ENCODE assay signal across 8 cellular contexts in the genomic region with DNA sequence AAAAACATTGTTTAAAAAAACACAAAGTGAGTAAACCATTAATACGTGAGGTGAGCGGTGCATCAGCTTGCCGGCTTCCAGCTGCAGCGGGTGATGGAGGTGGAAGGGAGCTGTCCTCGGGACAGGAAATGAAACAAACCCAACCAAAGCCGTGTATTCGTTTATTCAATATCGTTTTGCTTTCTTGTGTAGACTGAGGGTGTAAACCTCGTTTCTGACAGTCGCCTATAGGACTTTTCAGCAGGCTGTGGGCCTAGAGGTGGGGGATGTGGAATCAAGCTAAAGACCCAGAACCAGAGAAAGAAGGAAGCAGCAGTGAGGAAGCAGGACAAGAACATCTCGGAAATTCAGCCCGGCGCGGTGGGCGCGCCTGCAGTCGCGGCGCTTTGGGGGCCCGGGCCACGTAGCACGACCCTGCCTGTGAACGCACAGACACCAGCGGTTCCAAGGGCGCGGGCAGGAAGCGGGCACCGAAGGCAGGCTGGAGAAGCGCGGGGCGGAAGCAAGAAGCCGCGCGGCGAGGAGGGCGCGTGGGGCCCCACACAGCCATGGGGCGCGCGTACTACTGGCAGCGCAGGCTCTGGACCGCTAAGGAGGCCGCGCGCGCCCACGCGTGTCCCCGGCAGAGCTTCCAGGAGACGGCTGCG. TPM values are rescaled to one million over a fixed set of nuclear protein-coding genes. Genes with fewer than 3 reads are reported as not detected.
DNase-seq lines count a peak whose midpoint lies in the region; ATAC-seq, FAIRE-seq and TF ChIP-seq lines count a peak whose summit lies in the region.

No MANE protein-coding gene starts in this region.

- ATAC-seq in GM19463 (IDR thresholded peaks at IDR 0.05; ENCODE audit: unreplicated experiment), result peak; percentile 29
- peak; percentile 64 for ATAC-seq in GM12878
- ATAC-seq in HepG2, result no peak; the same call in 1 of the 3 replicates
- ATAC-seq in stimulated activated memory B cell treated with anti-CD40 and anti-IgM and Interleukin-4, amounts not matched to agents 10 μg/mL and 1 μg/mL and 100 μg/mL, for 72 hours, result peak; percentile 61

- peak overlapping the region; percentile 81 for H3K4me3 Mint-ChIP-seq in stimulated activated memory B cell treated with anti-CD40 and anti-IgM and Interleukin-4, amounts not matched to agents 10 μg/mL and 1 μg/mL and 100 μg/mL, for 72 hours

- no peak for FAIRE-seq in GM12878 (lab: Jason Lieb, UNC)
- no peak for FAIRE-seq in HepG2 (lab: Jason Lieb, UNC)

- intact Hi-C loops in GM12878 (cut with micrococcal nuclease; ENCODE audit: unreplicated experiment), result loop anchor here (2.0 to 10.0 kb wide), 2 partner anchors 88 to 176 kb away; no protein-coding TSS in a partner anchor
- intact Hi-C loops in HepG2 (cut with micrococcal nuclease; ENCODE audit: unreplicated experiment), result no loop called here

- peak overlapping the region; percentile 58 for H3K9ac ChIP-seq in GM12878 (ENCODE audit: control insufficient read depth, insufficient read depth, low read length)
- H3K9ac ChIP-seq in HepG2 (ENCODE audit: insufficient read depth, low read depth, low read length), result peak overlapping the region; percentile 90

- peaks cover 29% of the 10 kb centered on the region for H3K36me3 Mint-ChIP-seq in stimulated activated memory B cell treated with anti-CD40 and anti-IgM and Interleukin-4, amounts not matched to agents 10 μg/mL and 1 μg/mL and 100 μg/mL, for 72 hours

- 60% methylated on average over 42 of the region's 51 CpGs for WGBS in GM12878 (ENCODE audit: insufficient coverage, insufficient replicate concordance, low lambda C conversion rate, missing lambda C conversion rate)
- WGBS in HepG2 (ENCODE audit: low lambda C conversion rate), result 93% methylated on average over 40 of the region's 51 CpGs

- H3K27ac ChIP-seq in GM12878 (ENCODE audit: control insufficient read depth, insufficient read depth) (peak overlapping the region; percentile 65), HepG2 (ENCODE audit: extremely low read length, insufficient read depth, low read length) (peak overlapping the region; percentile 76)

- TF ChIP-seq CTCF in BJ (IDR thresholded peaks at IDR 0.05; ENCODE audit: insufficient read depth, low read depth, low read length) (no peak), GM12878 (IDR thresholded peaks at IDR 0.05 in 2 of 3, conservative IDR thresholded peaks at IDR 0.05 in 1 of 3; ENCODE audit: control insufficient read depth in 2 of 3, extremely low read depth in 1 of 3, insufficient read depth in 1 of 3, low read depth in 3 of 3, low read length in 3 of 3) (no peak), HepG2 (CRISPR knock-in tag; IDR thresholded peaks at IDR 0.05) (no peak)

- in situ Hi-C loops in GM12878 (cut with MboI), result no loop called here
- in situ Hi-C loops in HepG2 (cut with HindIII; ENCODE audit: extremely low pct_ligation_motif_present, low pct_unique_long_range_greater_than_20kb), result no loop called here

- no peak for DNase-seq in BJ (ENCODE audit: low read depth)
- peak; percentile 49 for DNase-seq in MV-4-11 (lab: John Stamatoyannopoulos, UW)
- peak; percentile 11 for DNase-seq in GM12878 (ENCODE audit: low read depth, low spot score)
- no peak for DNase-seq in HepG2 (ENCODE audit: low spot score)
- no peak for DNase-seq in LoVo (ENCODE audit: low spot score)
- DNase-seq in H4 (ENCODE audit: low spot score), result no peak

- TF ChIP-seq RAD21 in GM12878 (IDR thresholded peaks at IDR 0.05; ENCODE audit: insufficient read depth, low read depth, low read length) (no peak), HepG2 (CRISPR knock-in tag; IDR thresholded peaks at IDR 0.05) (no peak)

- H3K79me2 ChIP-seq in GM12878 (ENCODE audit: control insufficient read depth, insufficient read depth, low read length) (peaks cover 23% of the 10 kb centered on the region), HepG2 (ENCODE audit: insufficient read depth, low read length) (peaks cover 20% of the 10 kb centered on the region)

- H3K36me3 ChIP-seq in BJ (ENCODE audit: control insufficient read depth, insufficient read depth, low read length) (no peaks in the 10 kb centered on the region), GM12878 (ENCODE audit: control insufficient read depth in 2 of 2, insufficient read depth in 2 of 2, low read length in 1 of 2) (no peaks in the 10 kb centered on the region), HepG2 (replicated peaks in 1 of 2; ENCODE audit: control insufficient read depth in 1 of 2, insufficient read depth in 2 of 2, low read length in 2 of 2) (no peaks in the 10 kb centered on the region)

- H3K27me3 Mint-ChIP-seq in stimulated activated memory B cell treated with anti-CD40 and anti-IgM and Interleukin-4, amounts not matched to agents 10 μg/mL and 1 μg/mL and 100 μg/mL, for 72 hours, result no peaks in the 10 kb centered on the region

- POLR2A ChIA-PET in BJ (lab: Charles Lee), result no interaction called here
- POLR2A ChIA-PET in GM12878 (lab: Charles Lee), result no interaction called here
- POLR2A ChIA-PET in HepG2 (lab: Yijun Ruan, JAX), result no interaction called here

- TF ChIP-seq POLR2A in GM12878 (IDR thresholded peaks at IDR 0.05; ENCODE audit: low read depth, low read length) (no peak), HepG2 (IDR thresholded peaks at IDR 0.05; ENCODE audit: insufficient read depth in 1 of 2, low read depth in 2 of 2, low read length in 2 of 2) (no peak)

- H3K4me3 ChIP-seq in BJ (ENCODE audit: low read depth, low read length) (peak overlapping the region; percentile 67), GM12878 (peak overlapping the region; percentile 80), HepG2 (replicated peaks in 1 of 3; ENCODE audit: insufficient read depth in 1 of 3, low read depth in 2 of 3, low read length in 3 of 3) (peak overlapping the region in 2 of 3 experiments; percentile 79 to 82; a peak in 4 of 6 replicates)

- peak overlapping the region; percentile 86 for H3K27ac Mint-ChIP-seq in stimulated activated memory B cell treated with anti-CD40 and anti-IgM and Interleukin-4, amounts not matched to agents 10 μg/mL and 1 μg/mL and 100 μg/mL, for 72 hours

- BruUV-seq in GM12878 (replicated peaks; lab: Mats Ljungman, UMichigan), result TSS peak; percentile 92
- no TSS peak for BruUV-seq in HepG2 (replicated peaks; lab: Mats Ljungman, UMichigan)

- RAD21 ChIA-PET in GM12878 (lab: Charles Lee; ENCODE audit: unreplicated experiment), result interaction anchor here (1.1 to 1.2 kb wide), 2 partner anchors 11 to 88 kb away, joined by 3 read pairs; no protein-coding TSS in a partner anchor

- peaks cover 23% of the 10 kb centered on the region for H3K9me3 Mint-ChIP-seq in stimulated activated memory B cell treated with anti-CD40 and anti-IgM and Interleukin-4, amounts not matched to agents 10 μg/mL and 1 μg/mL and 100 μg/mL, for 72 hours

- H3K4me2 ChIP-seq in GM12878 (ENCODE audit: control insufficient read depth, insufficient read depth) (peak overlapping the region; percentile 72), HepG2 (ENCODE audit: low read depth, low read length) (peak overlapping the region; percentile 38)

- TF ChIP-seq EP300 in GM12878 (IDR thresholded peaks at IDR 0.05; ENCODE audit: borderline replicate concordance in 1 of 2, control insufficient read depth in 1 of 2, low read depth in 2 of 2, low read length in 2 of 2) (no peak), HepG2 (IDR thresholded peaks at IDR 0.05; ENCODE audit: low read depth in 2 of 2, low read length in 2 of 2) (no peak), HepG2 (CRISPR knock-in tag; IDR thresholded peaks at IDR 0.05; ENCODE audit: borderline replicate concordance) (no peak)

- CTCF ChIA-PET in BJ (lab: Yijun Ruan, JAX) (no interaction called here), GM12878 (lab: Yijun Ruan, JAX) (no interaction called here), HepG2 (lab: Yijun Ruan, JAX; ENCODE audit: low intra/inter-chr PET ratio, low total read pairs) (no interaction called here)

- H4K20me1 ChIP-seq in GM12878 (ENCODE audit: control insufficient read depth, insufficient read depth) (no peaks in the 10 kb centered on the region), HepG2 (ENCODE audit: insufficient read depth, low read length) (no peaks in the 10 kb centered on the region)

- no peaks in the 10 kb centered on the region for H3K27me3 ChIP-seq in BJ (ENCODE audit: control insufficient read depth, insufficient read depth, low read length)
- H3K27me3 ChIP-seq in GM12878 (replicated peaks in 1 of 2; ENCODE audit: control insufficient read depth in 2 of 2, insufficient read depth in 2 of 2, low read length in 1 of 2), result no peaks in the 10 kb centered on the region
- no peaks in the 10 kb centered on the region; a peak in 1 of 5 replicates for H3K27me3 ChIP-seq in HepG2 (ENCODE audit: control insufficient read depth in 1 of 2, insufficient read depth in 2 of 2, low read length in 2 of 2)

- SMC1A ChIA-PET in GM12878 (lab: Charles Lee; ENCODE audit: uncharacterized antibody, unreplicated experiment), result interaction anchor here (0.6 to 1.5 kb wide), 2 partner anchors 89 to 300 kb away, joined by 3 to 4 read pairs; no protein-coding TSS in a partner anchor

- H3K9me3 ChIP-seq in GM12878 (replicated peaks; ENCODE audit: control insufficient read depth, insufficient read depth, low read length) (no peaks in the 10 kb centered on the region; the same call in none of the 3 replicates), HepG2 (ENCODE audit: low read length) (no peaks in the 10 kb centered on the region)

- H3K4me1 ChIP-seq in GM12878 (ENCODE audit: control insufficient read depth, insufficient read depth, low read length), result no peaks in the 10 kb centered on the region; the same call in 1 of the 2 replicates
- H3K4me1 ChIP-seq in HepG2 (ENCODE audit: insufficient read depth, low read length), result peaks cover 30% of the 10 kb centered on the region

- peaks cover 29% of the 10 kb centered on the region for H3K4me1 Mint-ChIP-seq in stimulated activated memory B cell treated with anti-CD40 and anti-IgM and Interleukin-4, amounts not matched to agents 10 μg/mL and 1 μg/mL and 100 μg/mL, for 72 hours

- H2AFZ ChIP-seq in GM12878 (ENCODE audit: control insufficient read depth, low read depth, low read length) (peak overlapping the region; percentile 89), HepG2 (ENCODE audit: low read length) (peak overlapping the region; percentile 70)

RNA-seq across cellular contexts. Expression of gene ATP9B, which starts 0.8 kb away (rescaled TPM):
- 16.3 and 17.4 TPM in 2 replicates for polyA plus RNA-seq in BJ (2011; rRNA removed)
- polyA minus RNA-seq in BJ (2011; rRNA and poly(A)+ RNA removed), result 30.6 and 43.1 TPM in 2 replicates
- 228 and 238 TPM in 2 replicates for total RNA-seq in GM12878 (2013; cell fraction: nucleolus; rRNA removed)
- 16.2 and 17.0 TPM in 2 replicates for total RNA-seq in GM12878 (2014; rRNA removed)
- total RNA-seq in GM12878 (2014; rRNA removed; fragmentation: Illumina TruSeq; extraction: Trizol), result 14.9 and 17.7 TPM in 2 replicates
- total RNA-seq in GM12878 (2021), result 15.5 and 17.7 TPM in 2 replicates
- 6.6 TPM for polyA plus RNA-seq in GM12878 (2011; ENCODE audit: low read depth)
- 18.8 and 20.7 TPM in 2 replicates for polyA plus RNA-seq in GM12878 (2011; rRNA removed)
- 16.4 and 20.4 TPM in 2 replicates for polyA plus RNA-seq in GM12878 (2011; cell fraction: cytosol; rRNA removed)
- 44.6 and 54.6 TPM in 2 replicates for polyA plus RNA-seq in GM12878 (2011; cell fraction: nucleus; rRNA removed)
- 8.1 and 11.9 TPM in 2 replicates for polyA plus RNA-seq in GM12878 (2012)
- polyA plus RNA-seq in GM12878 (2014; fragmentation: Illumina TruSeq; extraction: Trizol), result 10.6 and 11.1 TPM in 2 replicates
- polyA plus RNA-seq in GM12878 (2014; fragmentation: Nextera tagmentation; extraction: Ambion mirVana), result 1 to 10 TPM in 1 of 2 experiments, under 1 TPM in 1; 0.74 to 1.1 TPM
- 13.0 and 15.1 TPM in 2 replicates for polyA plus RNA-seq in GM12878 (2014; rRNA removed)
- polyA plus RNA-seq in GM12878 (2016; fragmentation: Nextera tagmentation; extraction: Ambion mirVana), result 10 to 100 TPM; 11.7 to 12.7 TPM
- polyA minus RNA-seq in GM12878 (2011; rRNA and poly(A)+ RNA removed), result 67.8 and 90.8 TPM in 2 replicates
- 9.2 and 13.3 TPM in 2 replicates for polyA minus RNA-seq in GM12878 (2011; cell fraction: cytosol; rRNA and poly(A)+ RNA removed)
- polyA minus RNA-seq in GM12878 (2011; cell fraction: nucleus; rRNA and poly(A)+ RNA removed), result 104 and 178 TPM in 2 replicates
- 4.3 and 10.8 TPM in 2 replicates for total RNA-seq in HepG2 (2016; rRNA removed; fragmentation: Illumina TruSeq; extraction: Trizol)
- 19.2 and 23.0 TPM in 2 replicates for total RNA-seq in HepG2 (2016; cell fraction: cytosol; rRNA removed; fragmentation: Illumina TruSeq; extraction: Trizol; ENCODE audit: low read depth)
- total RNA-seq in HepG2 (2016; cell fraction: insoluble cytoplasmic fraction; rRNA removed; fragmentation: Illumina TruSeq; extraction: Trizol), result 4.0 and 10.9 TPM in 2 replicates
- total RNA-seq in HepG2 (2016; cell fraction: membrane; rRNA removed; fragmentation: Illumina TruSeq; extraction: Trizol), result 7.6 and 9.0 TPM in 2 replicates
- total RNA-seq in HepG2 (2016; cell fraction: nucleus; rRNA removed; fragmentation: Illumina TruSeq; extraction: Trizol), result 31.4 and 36.1 TPM in 2 replicates
- polyA plus RNA-seq in HepG2 (2011; rRNA removed), result 10.7 and 11.3 TPM in 2 replicates
- 8.3 and 9.2 TPM in 2 replicates for polyA plus RNA-seq in HepG2 (2011; cell fraction: cytosol; rRNA removed)
- polyA plus RNA-seq in HepG2 (2011; cell fraction: nucleus; rRNA removed), result 28.3 and 29.0 TPM in 2 replicates
- 6.2 and 6.9 TPM in 2 replicates for polyA plus RNA-seq in HepG2 (2012)
- polyA plus RNA-seq in HepG2 (2016; cell fraction: cytosol; fragmentation: Illumina TruSeq; extraction: Trizol; ENCODE audit: low read depth), result 1.4 and 2.1 TPM in 2 replicates
- polyA plus RNA-seq in HepG2 (2016; cell fraction: insoluble cytoplasmic fraction; fragmentation: Illumina TruSeq; extraction: Trizol; ENCODE audit: low read depth), result 3.1 and 4.5 TPM in 2 replicates
- 2.1 and 3.2 TPM in 2 replicates for polyA plus RNA-seq in HepG2 (2016; cell fraction: membrane; fragmentation: Illumina TruSeq; extraction: Trizol; ENCODE audit: low read depth)
- 18.6 and 20.3 TPM in 2 replicates for polyA plus RNA-seq in HepG2 (2016; cell fraction: nucleus; fragmentation: Illumina TruSeq; extraction: Trizol; ENCODE audit: insufficient read depth, low read depth)
- 19.4 and 72.1 TPM in 2 replicates for polyA minus RNA-seq in HepG2 (2011; rRNA and poly(A)+ RNA removed; ENCODE audit: low replicate concordance)
- polyA minus RNA-seq in HepG2 (2011; cell fraction: cytosol; rRNA and poly(A)+ RNA removed), result 9.4 TPM in 2 replicates
- 87.2 and 120 TPM in 2 replicates for polyA minus RNA-seq in HepG2 (2011; cell fraction: nucleus; rRNA and poly(A)+ RNA removed)
- 8.2 and 9.4 TPM in 2 replicates for total RNA-seq in H4 (2014; rRNA removed; shearing (Covaris generic))

Comparison
In these comparisons a context has a peak if more than half of its experiments do, and no peak if none do; other contexts are left out.
1. DNase-seq: peak in MV-4-11 (single experiment) and GM12878 (single experiment); none in BJ (single experiment), HepG2 (single experiment), LoVo (single experiment) and H4 (single experiment).
2. Peak in every context shown above with its lines, with median percentiles within 50 percentile points of each other: H3K4me3 ChIP-seq.